In genomic region chr13:114259974-114260373, GRCh38 we compare ENCODE assay signal across 12 cellular contexts. TPM values are rescaled to one million over a fixed set of nuclear protein-coding genes. Genes with fewer than 3 reads are reported as not detected.
DNase-seq lines count a peak whose midpoint lies in the region; ATAC-seq and TF ChIP-seq lines count a peak whose summit lies in the region.
"Had no signal": no experiment of that assay in that cellular context is flagged by ENCODE, and none has a peak within 500 bp of the region (broad histone marks: within the 10 kb centered on the region; RNA-seq: fewer than 3 reads in every experiment).

No MANE protein-coding gene starts in this region.

- H3K4me3 ChIP-seq in CD4-positive, alpha-beta memory T cell (ENCODE audit: low read length in 2 of 2) = no peak overlapping the region
- no peak overlapping the region for H3K4me3 ChIP-seq in left lung
- H3K4me3 ChIP-seq: Peyer's patch had no signal

- peak; percentile 58 for ATAC-seq in GM21390 (IDR thresholded peaks at IDR 0.05; ENCODE audit: unreplicated experiment)
- ATAC-seq in activated naive CD8-positive, alpha-beta T cell treated with anti-CD3 and anti-CD28 coated beads, Interleukin-2, amount 50 U/mL, for 24 hours = no peak
- no peak for ATAC-seq in GM18861 (IDR thresholded peaks at IDR 0.05; ENCODE audit: unreplicated experiment)
- no peak for ATAC-seq in HG03565 (IDR thresholded peaks at IDR 0.05; ENCODE audit: unreplicated experiment)
- ATAC-seq in left lung = no peak

- H3K36me3 Mint-ChIP-seq in CD4-positive, alpha-beta memory T cell = peaks cover 70 to 76% of the 10 kb centered on the region in 2 donors
- H3K36me3 Mint-ChIP-seq in activated naive CD8-positive, alpha-beta T cell treated with anti-CD3 and anti-CD28 coated beads, Interleukin-2, amount 50 U/mL, for 24 hours (ENCODE audit: low read depth) = peaks cover 61% of the 10 kb centered on the region

- POLR2A ChIA-PET in CD4-positive, alpha-beta memory T cell (lab: Charles Lee; ENCODE audit: partially characterized antibody) = interaction anchor here (0.6 to 2.2 kb wide), 2 partner anchors 21 to 414 kb away, joined by 3 to 9 read pairs; partner anchors contain the start of gene UPF3A

- CTCF ChIA-PET in CD4-positive, alpha-beta memory T cell (lab: Charles Lee; ENCODE audit: partially characterized antibody) = interaction anchor here (0.6 kb wide), 1 partner anchor 11 kb away, joined by 3 read pairs; no protein-coding TSS in a partner anchor

- peak overlapping the region in 6 of 7 donors; percentile 6 to 68 (median 49) for H3K27ac Mint-ChIP-seq in CD4-positive, alpha-beta memory T cell
- H3K27ac Mint-ChIP-seq in activated naive CD8-positive, alpha-beta T cell treated with anti-CD3 and anti-CD28 coated beads, Interleukin-2, amount 50 U/mL, for 24 hours = peak overlapping the region; percentile 38

- peaks cover 44% of the 10 kb centered on the region for H3K36me3 ChIP-seq in CD4-positive, alpha-beta memory T cell (ENCODE audit: insufficient read depth, low read length)
- peaks cover 0 to 100% of the 10 kb centered on the region in 2 donors for H3K36me3 ChIP-seq in left lung

- no peaks in the 10 kb centered on the region for H3K27me3 Mint-ChIP-seq in CD4-positive, alpha-beta memory T cell
- no peaks in the 10 kb centered on the region for H3K27me3 Mint-ChIP-seq in activated naive CD8-positive, alpha-beta T cell treated with anti-CD3 and anti-CD28 coated beads, Interleukin-2, amount 50 U/mL, for 24 hours
- H3K27me3 Mint-ChIP-seq: CD8-positive, alpha-beta memory T cell had no signal

- H3K4me1 Mint-ChIP-seq in CD4-positive, alpha-beta memory T cell = peaks cover 33 to 53% (median 43%) of the 10 kb centered on the region in 4 donors
- peaks cover 34% of the 10 kb centered on the region for H3K4me1 Mint-ChIP-seq in activated naive CD8-positive, alpha-beta T cell treated with anti-CD3 and anti-CD28 coated beads, Interleukin-2, amount 50 U/mL, for 24 hours

- no peaks in the 10 kb centered on the region for H3K9me3 ChIP-seq in CD4-positive, alpha-beta memory T cell (ENCODE audit: control insufficient read depth in 1 of 2, low read length in 2 of 2)
- H3K9me3 ChIP-seq in left lung = no peaks in the 10 kb centered on the region
- H3K9me3 ChIP-seq: Peyer's patch had no signal

- H3K27me3 ChIP-seq in CD4-positive, alpha-beta memory T cell (ENCODE audit: insufficient read depth, low read length) = no peaks in the 10 kb centered on the region
- H3K27me3 ChIP-seq in left lung = no peaks in the 10 kb centered on the region
- H3K27me3 ChIP-seq: Peyer's patch had no signal

- H3K9me3 Mint-ChIP-seq in CD4-positive, alpha-beta memory T cell = no peaks in the 10 kb centered on the region
- no peaks in the 10 kb centered on the region for H3K9me3 Mint-ChIP-seq in activated naive CD8-positive, alpha-beta T cell treated with anti-CD3 and anti-CD28 coated beads, Interleukin-2, amount 50 U/mL, for 24 hours
- H3K9me3 Mint-ChIP-seq: CD8-positive, alpha-beta memory T cell had no signal

- peaks cover 59% of the 10 kb centered on the region for H3K4me1 ChIP-seq in CD4-positive, alpha-beta memory T cell (ENCODE audit: insufficient read depth, low read length)
- no peaks in the 10 kb centered on the region for H3K4me1 ChIP-seq in left lung
- H3K4me1 ChIP-seq: Peyer's patch had no signal

- no peak overlapping the region for H3K4me3 Mint-ChIP-seq in CD4-positive, alpha-beta memory T cell
- no peak overlapping the region for H3K4me3 Mint-ChIP-seq in activated naive CD8-positive, alpha-beta T cell treated with anti-CD3 and anti-CD28 coated beads, Interleukin-2, amount 50 U/mL, for 24 hours

- DNase-seq in CD4-positive, alpha-beta memory T cell = no peak
- DNase-seq in NCI-H146 treated with DMSO at 0.1 percent for 48 hours (lab: John Stamatoyannopoulos, UW; ENCODE audit: unreplicated experiment) (peak; percentile 96), left lung (no peak), OCI-M2 (lab: John Stamatoyannopoulos, UW; ENCODE audit: unreplicated experiment) (no peak)
- no peak for DNase-seq in activated naive CD8-positive, alpha-beta T cell treated with anti-CD3 and anti-CD28 coated beads, Interleukin-2, amount 50 U/mL, for 24 hours
- DNase-seq: activated CD4-positive, alpha-beta T cell treated with anti-CD3 and anti-CD28 coated beads for 48 hours; CD8-positive, alpha-beta memory T cell; IMR-90; Peyer's patch had no signal

- no peak overlapping the region for H3K27ac ChIP-seq in CD4-positive, alpha-beta memory T cell (ENCODE audit: low read depth, low read length)
- H3K27ac ChIP-seq in left lung = no peak overlapping the region
- H3K27ac ChIP-seq: Peyer's patch had no signal

- TF ChIP-seq CTCF in left lung (IDR thresholded peaks at IDR 0.05) = no peak

- intact Hi-C loops in CD4-positive, alpha-beta memory T cell (cut with micrococcal nuclease) = no loop called here
- intact Hi-C loops in left lung (cut with DNase I) = no loop called here

RNA-seq across cellular contexts. Expression of gene UPF3A, which starts 21.4 kb away (rescaled TPM):
- total RNA-seq in CD4-positive, alpha-beta memory T cell = 10 to 100 TPM; 85.9 to 91.2 TPM
- 10 to 100 TPM; 11.2 to 34.5 TPM for polyA plus RNA-seq in CD4-positive, alpha-beta memory T cell
- total RNA-seq in left lung = 10 to 100 TPM; 32.3 to 42.6 TPM

RNA-seq across cellular contexts. Expression of gene CDC16, which starts 25.3 kb away (rescaled TPM):
- total RNA-seq in CD4-positive, alpha-beta memory T cell = 10 to 100 TPM; 86.0 to 87.9 TPM
- polyA plus RNA-seq in CD4-positive, alpha-beta memory T cell = 10 to 100 TPM; 12.9 to 21.5 TPM
- 10 to 100 TPM; 59.8 to 63.6 TPM for total RNA-seq in left lung

RNA-seq across cellular contexts. Expression of gene CHAMP1, which starts 54.3 kb away (rescaled TPM):
- 10 to 100 TPM; 24.0 to 25.1 TPM for total RNA-seq in CD4-positive, alpha-beta memory T cell
- 1 to 10 TPM; 5.4 to 8.6 TPM for polyA plus RNA-seq in CD4-positive, alpha-beta memory T cell
- 10 to 100 TPM; 20.9 to 22.7 TPM for total RNA-seq in left lung
